In genomic region chr20:46635514-46636091, GRCh38 we compare ENCODE assay signal across 1 cellular context.
TF ChIP-seq lines count a peak whose summit lies in the region.

No MANE protein-coding gene starts in this region.

TF ChIP-seq in K562, 482 proteins besides CTCF, POLR2A, EP300 and RAD21 (continued from another document and continues in another):
- TF ChIP-seq, protein P1, sequence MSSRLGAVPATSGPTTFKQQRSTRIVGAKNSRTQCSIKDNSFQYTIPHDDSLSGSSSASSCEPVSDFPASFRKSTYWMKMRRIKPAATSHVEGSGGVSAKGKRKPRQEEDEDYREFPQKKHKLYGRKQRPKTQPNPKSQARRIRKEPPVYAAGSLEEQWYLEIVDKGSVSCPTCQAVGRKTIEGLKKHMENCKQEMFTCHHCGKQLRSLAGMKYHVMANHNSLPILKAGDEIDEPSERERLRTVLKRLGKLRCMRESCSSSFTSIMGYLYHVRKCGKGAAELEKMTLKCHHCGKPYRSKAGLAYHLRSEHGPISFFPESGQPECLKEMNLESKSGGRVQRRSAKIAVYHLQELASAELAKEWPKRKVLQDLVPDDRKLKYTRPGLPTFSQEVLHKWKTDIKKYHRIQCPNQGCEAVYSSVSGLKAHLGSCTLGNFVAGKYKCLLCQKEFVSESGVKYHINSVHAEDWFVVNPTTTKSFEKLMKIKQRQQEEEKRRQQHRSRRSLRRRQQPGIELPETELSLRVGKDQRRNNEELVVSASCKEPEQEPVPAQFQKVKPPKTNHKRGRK (tag; IDR thresholded peaks at IDR 0.05) = no peak
- TF ChIP-seq DEAF1 (CRISPR knock-in tag; IDR thresholded peaks at IDR 0.05) = no peak
- TF ChIP-seq PHB2 (IDR thresholded peaks at IDR 0.05; ENCODE audit: low read depth) = no peak
- TF ChIP-seq CBX2 (IDR thresholded peaks at IDR 0.05; ENCODE audit: insufficient read depth, low read length, poor library complexity, severe bottlenecking) = no peak
- no peak for TF ChIP-seq DNMT1 (IDR thresholded peaks at IDR 0.05)
- no peak for TF ChIP-seq ZFX (CRISPR knock-in tag; IDR thresholded peaks at IDR 0.05)
- 0 out of 2 replicates have a peak, but pooled peaks have one; percentile 56 for TF ChIP-seq HINFP (tag; conservative IDR thresholded peaks at IDR 0.05; ENCODE audit: low read depth)
- 0 out of 2 replicates have a peak, but pooled peaks have one; percentile 16 for TF ChIP-seq MAFG (tag; conservative IDR thresholded peaks at IDR 0.05)
- TF ChIP-seq, protein P2, sequence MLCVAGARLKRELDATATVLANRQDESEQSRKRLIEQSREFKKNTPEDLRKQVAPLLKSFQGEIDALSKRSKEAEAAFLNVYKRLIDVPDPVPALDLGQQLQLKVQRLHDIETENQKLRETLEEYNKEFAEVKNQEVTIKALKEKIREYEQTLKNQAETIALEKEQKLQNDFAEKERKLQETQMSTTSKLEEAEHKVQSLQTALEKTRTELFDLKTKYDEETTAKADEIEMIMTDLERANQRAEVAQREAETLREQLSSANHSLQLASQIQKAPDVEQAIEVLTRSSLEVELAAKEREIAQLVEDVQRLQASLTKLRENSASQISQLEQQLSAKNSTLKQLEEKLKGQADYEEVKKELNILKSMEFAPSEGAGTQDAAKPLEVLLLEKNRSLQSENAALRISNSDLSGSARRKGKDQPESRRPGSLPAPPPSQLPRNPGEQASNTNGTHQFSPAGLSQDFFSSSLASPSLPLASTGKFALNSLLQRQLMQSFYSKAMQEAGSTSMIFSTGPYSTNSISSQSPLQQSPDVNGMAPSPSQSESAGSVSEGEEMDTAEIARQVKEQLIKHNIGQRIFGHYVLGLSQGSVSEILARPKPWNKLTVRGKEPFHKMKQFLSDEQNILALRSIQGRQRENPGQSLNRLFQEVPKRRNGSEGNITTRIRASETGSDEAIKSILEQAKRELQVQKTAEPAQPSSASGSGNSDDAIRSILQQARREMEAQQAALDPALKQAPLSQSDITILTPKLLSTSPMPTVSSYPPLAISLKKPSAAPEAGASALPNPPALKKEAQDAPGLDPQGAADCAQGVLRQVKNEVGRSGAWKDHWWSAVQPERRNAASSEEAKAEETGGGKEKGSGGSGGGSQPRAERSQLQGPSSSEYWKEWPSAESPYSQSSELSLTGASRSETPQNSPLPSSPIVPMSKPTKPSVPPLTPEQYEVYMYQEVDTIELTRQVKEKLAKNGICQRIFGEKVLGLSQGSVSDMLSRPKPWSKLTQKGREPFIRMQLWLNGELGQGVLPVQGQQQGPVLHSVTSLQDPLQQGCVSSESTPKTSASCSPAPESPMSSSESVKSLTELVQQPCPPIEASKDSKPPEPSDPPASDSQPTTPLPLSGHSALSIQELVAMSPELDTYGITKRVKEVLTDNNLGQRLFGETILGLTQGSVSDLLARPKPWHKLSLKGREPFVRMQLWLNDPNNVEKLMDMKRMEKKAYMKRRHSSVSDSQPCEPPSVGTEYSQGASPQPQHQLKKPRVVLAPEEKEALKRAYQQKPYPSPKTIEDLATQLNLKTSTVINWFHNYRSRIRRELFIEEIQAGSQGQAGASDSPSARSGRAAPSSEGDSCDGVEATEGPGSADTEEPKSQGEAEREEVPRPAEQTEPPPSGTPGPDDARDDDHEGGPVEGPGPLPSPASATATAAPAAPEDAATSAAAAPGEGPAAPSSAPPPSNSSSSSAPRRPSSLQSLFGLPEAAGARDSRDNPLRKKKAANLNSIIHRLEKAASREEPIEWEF (CRISPR knock-in tag; IDR thresholded peaks at IDR 0.05) = peak; percentile 75
- TF ChIP-seq BCL6 (CRISPR knock-in tag; IDR thresholded peaks at IDR 0.05) = no peak
- TF ChIP-seq ZSCAN32 (CRISPR knock-in tag; IDR thresholded peaks at IDR 0.05) = no peak
- TF ChIP-seq, protein P3, sequence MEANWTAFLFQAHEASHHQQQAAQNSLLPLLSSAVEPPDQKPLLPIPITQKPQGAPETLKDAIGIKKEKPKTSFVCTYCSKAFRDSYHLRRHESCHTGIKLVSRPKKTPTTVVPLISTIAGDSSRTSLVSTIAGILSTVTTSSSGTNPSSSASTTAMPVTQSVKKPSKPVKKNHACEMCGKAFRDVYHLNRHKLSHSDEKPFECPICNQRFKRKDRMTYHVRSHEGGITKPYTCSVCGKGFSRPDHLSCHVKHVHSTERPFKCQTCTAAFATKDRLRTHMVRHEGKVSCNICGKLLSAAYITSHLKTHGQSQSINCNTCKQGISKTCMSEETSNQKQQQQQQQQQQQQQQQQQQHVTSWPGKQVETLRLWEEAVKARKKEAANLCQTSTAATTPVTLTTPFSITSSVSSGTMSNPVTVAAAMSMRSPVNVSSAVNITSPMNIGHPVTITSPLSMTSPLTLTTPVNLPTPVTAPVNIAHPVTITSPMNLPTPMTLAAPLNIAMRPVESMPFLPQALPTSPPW (CRISPR knock-in tag; IDR thresholded peaks at IDR 0.05) = no peak
- no peak for TF ChIP-seq COPS2 (conservative IDR thresholded peaks at IDR 0.05)
- no peak for TF ChIP-seq KLF16 (IDR thresholded peaks at IDR 0.05)
- no peak for TF ChIP-seq ZNF124 (CRISPR knock-in tag; IDR thresholded peaks at IDR 0.05)
- TF ChIP-seq XRCC3 (IDR thresholded peaks at IDR 0.05) = no peak
- TF ChIP-seq ZNF75A (CRISPR knock-in tag; IDR thresholded peaks at IDR 0.05) = no peak
- no peak for TF ChIP-seq CHD7 (IDR thresholded peaks at IDR 0.05; ENCODE audit: low read depth, low read length)
- TF ChIP-seq ZNF165 (CRISPR knock-in tag; IDR thresholded peaks at IDR 0.05; ENCODE audit: borderline replicate concordance) = no peak
- TF ChIP-seq, protein P4, sequence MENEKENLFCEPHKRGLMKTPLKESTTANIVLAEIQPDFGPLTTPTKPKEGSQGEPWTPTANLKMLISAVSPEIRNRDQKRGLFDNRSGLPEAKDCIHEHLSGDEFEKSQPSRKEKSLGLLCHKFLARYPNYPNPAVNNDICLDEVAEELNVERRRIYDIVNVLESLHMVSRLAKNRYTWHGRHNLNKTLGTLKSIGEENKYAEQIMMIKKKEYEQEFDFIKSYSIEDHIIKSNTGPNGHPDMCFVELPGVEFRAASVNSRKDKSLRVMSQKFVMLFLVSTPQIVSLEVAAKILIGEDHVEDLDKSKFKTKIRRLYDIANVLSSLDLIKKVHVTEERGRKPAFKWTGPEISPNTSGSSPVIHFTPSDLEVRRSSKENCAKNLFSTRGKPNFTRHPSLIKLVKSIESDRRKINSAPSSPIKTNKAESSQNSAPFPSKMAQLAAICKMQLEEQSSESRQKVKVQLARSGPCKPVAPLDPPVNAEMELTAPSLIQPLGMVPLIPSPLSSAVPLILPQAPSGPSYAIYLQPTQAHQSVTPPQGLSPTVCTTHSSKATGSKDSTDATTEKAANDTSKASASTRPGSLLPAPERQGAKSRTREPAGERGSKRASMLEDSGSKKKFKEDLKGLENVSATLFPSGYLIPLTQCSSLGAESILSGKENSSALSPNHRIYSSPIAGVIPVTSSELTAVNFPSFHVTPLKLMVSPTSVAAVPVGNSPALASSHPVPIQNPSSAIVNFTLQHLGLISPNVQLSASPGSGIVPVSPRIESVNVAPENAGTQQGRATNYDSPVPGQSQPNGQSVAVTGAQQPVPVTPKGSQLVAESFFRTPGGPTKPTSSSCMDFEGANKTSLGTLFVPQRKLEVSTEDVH (IDR thresholded peaks at IDR 0.05; ENCODE audit: low read depth, partially characterized antibody) = no peak
- no peak for TF ChIP-seq MAFF (IDR thresholded peaks at IDR 0.05; ENCODE audit: low read length)
- no peak for TF ChIP-seq ELF1 (tag; IDR thresholded peaks at IDR 0.05)
